ENCODE assay signal across 13 cellular contexts in the genomic region with DNA sequence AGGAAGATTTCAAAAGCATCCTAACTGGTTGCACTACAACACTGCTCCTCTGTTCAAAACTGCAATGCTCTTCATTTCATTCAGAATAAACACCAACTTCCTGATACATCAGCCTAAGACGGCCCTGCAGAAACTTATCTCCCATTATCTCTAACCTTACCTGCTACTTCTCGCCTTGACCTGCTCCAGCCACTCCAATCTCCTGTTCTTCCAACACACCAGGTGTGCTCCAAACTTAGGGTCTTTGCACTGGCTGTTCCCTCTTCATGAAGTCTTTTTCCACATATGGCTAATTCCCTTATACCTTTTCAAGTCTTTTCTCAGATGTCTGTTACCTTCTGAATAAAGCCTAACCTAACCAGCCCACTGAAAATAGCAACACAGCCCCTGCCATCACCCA.
"Had no signal": no experiment of that assay in that cellular context is flagged by ENCODE, and none has a peak within 500 bp of the region (broad histone marks: within the 10 kb centered on the region; RNA-seq: fewer than 3 reads in every experiment).

No MANE protein-coding gene starts in this region.

- H3K4me1 ChIP-seq: lower lobe of right lung, neural progenitor cell had no signal

- DNase-seq: activated CD4-positive, alpha-beta T cell treated with anti-CD3 and anti-CD28 coated beads for 4 hours; activated CD8-positive, alpha-beta memory T cell treated with anti-CD3 and anti-CD28 coated beads for 24 hours; activated naive CD4-positive, alpha-beta T cell treated with anti-CD3 and anti-CD28 coated beads for 36 hours; left colon; lower lobe of right lung; midbrain; stimulated activated CD4-positive, alpha-beta T cell treated with anti-CD3 and anti-CD28 coated beads, Interleukin-1b, Interleukin-23, amount 100 ng/mL, for 48 hours had no signal

- H3K4me3 ChIP-seq: cardiac muscle cell, esophagus muscularis mucosa, lower lobe of right lung, neural progenitor cell, thoracic aorta had no signal

- H3K27me3 ChIP-seq: cardiac muscle cell, esophagus muscularis mucosa, neural progenitor cell had no signal

- H3K27ac ChIP-seq: cardiac muscle cell, esophagus muscularis mucosa, lower lobe of right lung, neural progenitor cell, thoracic aorta had no signal

- H3K4me1 Mint-ChIP-seq: neural progenitor cell had no signal

- H3K4me3 Mint-ChIP-seq: activated naive CD4-positive, alpha-beta T cell treated with anti-CD3 and anti-CD28 coated beads for 36 hours; neural progenitor cell; T-helper 1 cell treated with Interleukin-12 subunit alpha and Interleukin-12 subunit beta and Interleukin-4 antibody, amounts not matched to agents 30 μg/mL and 1 μg/mL, for 36 hours had no signal

- ATAC-seq: left colon, lower lobe of right lung, sciatic nerve had no signal

- H3K9me3 ChIP-seq: esophagus muscularis mucosa, lower lobe of right lung, thoracic aorta had no signal

- H3K27ac Mint-ChIP-seq: activated naive CD4-positive, alpha-beta T cell treated with anti-CD3 and anti-CD28 coated beads for 36 hours; neural progenitor cell; T-helper 1 cell treated with Interleukin-12 subunit alpha and Interleukin-12 subunit beta and Interleukin-4 antibody, amounts not matched to agents 30 μg/mL and 1 μg/mL, for 36 hours had no signal

- H3K9me3 Mint-ChIP-seq: activated naive CD4-positive, alpha-beta T cell treated with anti-CD3 and anti-CD28 coated beads for 36 hours; neural progenitor cell; T-helper 1 cell treated with Interleukin-12 subunit alpha and Interleukin-12 subunit beta and Interleukin-4 antibody, amounts not matched to agents 30 μg/mL and 1 μg/mL, for 36 hours had no signal
